Comparison of ENCODE assay signal across 8 cellular contexts in genomic region chr9:20552874-20553624, GRCh38.
DNase-seq lines count a peak whose midpoint lies in the region; ATAC-seq, FAIRE-seq and TF ChIP-seq lines count a peak whose summit lies in the region.

No MANE protein-coding gene starts in this region.

- H3K36me3 Mint-ChIP-seq in CD14-positive monocyte, result no peaks in the 10 kb centered on the region

- SMC1A ChIA-PET in GM12878 (lab: Charles Lee; ENCODE audit: uncharacterized antibody, unreplicated experiment), result interaction anchor here (0.8 to 5.4 kb wide), 24 partner anchors 10 to 389 kb away, joined by 3 to 52 read pairs (median 7); partner anchors contain the start of gene MLLT3

- no peak for TF ChIP-seq EP300 in GM12878 (IDR thresholded peaks at IDR 0.05; ENCODE audit: borderline replicate concordance in 1 of 2, control insufficient read depth in 1 of 2, low read depth in 2 of 2, low read length in 2 of 2)

- POLR2A ChIA-PET in GM12878 (lab: Charles Lee), result interaction anchor here (0.5 to 2.5 kb wide), 7 partner anchors 17 to 197 kb away, joined by 3 to 9 read pairs (median 3); partner anchors contain the start of gene MLLT3

- H3K27ac ChIP-seq in GM12878 (ENCODE audit: control insufficient read depth, insufficient read depth) (peak overlapping the region; percentile 66), psoas muscle (no peak overlapping the region)

- RAD21 ChIA-PET in GM12878 (lab: Charles Lee; ENCODE audit: unreplicated experiment), result interaction anchor here (0.9 to 4.0 kb wide), 25 partner anchors 9 to 446 kb away, joined by 3 to 41 read pairs (median 4); partner anchors contain the start of genes FOCAD and MLLT3

- H3K27me3 ChIP-seq in GM12878 (replicated peaks in 1 of 2; ENCODE audit: control insufficient read depth in 2 of 2, insufficient read depth in 2 of 2, low read length in 1 of 2) (no peaks in the 10 kb centered on the region), psoas muscle (ENCODE audit: insufficient read depth in 3 of 3, low read length in 2 of 3) (no peaks in the 10 kb centered on the region)

- H4K20me1 ChIP-seq in GM12878 (ENCODE audit: control insufficient read depth, insufficient read depth), result no peaks in the 10 kb centered on the region

- in situ Hi-C loops in GM12878 (cut with MboI), result no loop called here

- no TSS peak for BruUV-seq in GM12878 (replicated peaks; lab: Mats Ljungman, UMichigan)

- no peak overlapping the region; the same call in 1 of the 2 replicates for H2AFZ ChIP-seq in GM12878 (ENCODE audit: control insufficient read depth, low read depth, low read length)

- H3K27ac Mint-ChIP-seq in CD14-positive monocyte, result no peak overlapping the region

- peak overlapping the region; percentile 8 for H3K4me3 ChIP-seq in GM12878
- H3K4me3 ChIP-seq in psoas muscle, result no peak overlapping the region

- peak overlapping the region; percentile 18; the same call in 1 of the 2 replicates for H3K9ac ChIP-seq in GM12878 (ENCODE audit: control insufficient read depth, insufficient read depth, low read length)

- H3K27me3 Mint-ChIP-seq in CD14-positive monocyte (ENCODE audit: low read depth in 3 of 3), result peaks cover 0 to 3% (median 0%) of the 10 kb centered on the region in 3 donors

- intact Hi-C loops in GM12878 (cut with micrococcal nuclease; ENCODE audit: unreplicated experiment), result loop anchor here (2.0 kb wide), 2 partner anchors 52 to 70 kb away; partner anchors contain the start of gene MLLT3
- intact Hi-C loops in psoas muscle (cut with DNase I), result loop anchor here in 1 of 2 donors (5.0 kb wide), 1 partner anchor 64 kb away; no protein-coding TSS in a partner anchor
- intact Hi-C loops in CD14-positive monocyte (cut with micrococcal nuclease), result no loop called here

- H3K9me3 Mint-ChIP-seq in CD14-positive monocyte, result no peaks in the 10 kb centered on the region

- DNase-seq in GM12878 (ENCODE audit: low read depth, low spot score) (peak; percentile 38), psoas muscle (no peak), NCI-H1417 (lab: John Stamatoyannopoulos, UW) (no peak), CD14-positive monocyte (ENCODE audit: low spot score) (no peak), middle frontal gyrus (ENCODE audit: extremely low spot score, low spot score) (no peak), GM19240 (ENCODE audit: insufficient read length, low spot score) (no peak)

- CTCF ChIA-PET in GM12878 (lab: Yijun Ruan, JAX), result interaction anchor here (0.6 to 5.3 kb wide), 21 partner anchors 16 to 388 kb away, joined by 3 to 32 read pairs (median 4); partner anchors contain the start of gene MLLT3

- peaks cover 80% of the 10 kb centered on the region for H3K79me2 ChIP-seq in GM12878 (ENCODE audit: control insufficient read depth, insufficient read depth, low read length)

- TF ChIP-seq POLR2A in GM12878 (IDR thresholded peaks at IDR 0.05; ENCODE audit: low read depth, low read length), result no peak

- H3K4me1 ChIP-seq in GM12878 (ENCODE audit: control insufficient read depth, insufficient read depth, low read length) (peaks cover 36% of the 10 kb centered on the region), psoas muscle (peaks cover 5% of the 10 kb centered on the region)

- H3K36me3 ChIP-seq in GM12878 (ENCODE audit: control insufficient read depth in 2 of 2, insufficient read depth in 2 of 2, low read length in 1 of 2), result no peaks in the 10 kb centered on the region
- H3K36me3 ChIP-seq in psoas muscle (ENCODE audit: insufficient read depth in 1 of 2, low read depth in 1 of 2), result no peaks in the 10 kb centered on the region

- TF ChIP-seq RAD21 in GM12878 (IDR thresholded peaks at IDR 0.05; ENCODE audit: insufficient read depth, low read depth, low read length), result 0 out of 2 replicates have a peak, but pooled peaks have one; percentile 2

- peak overlapping the region; percentile 86 for H3K4me2 ChIP-seq in GM12878 (ENCODE audit: control insufficient read depth, insufficient read depth)

- 3% methylated on average over 4 of the region's 4 CpGs for WGBS in GM12878 (ENCODE audit: insufficient coverage, insufficient replicate concordance, low lambda C conversion rate, missing lambda C conversion rate)
- 22 to 39% (median 24%) methylated on average over 4 of the region's 4 CpGs for WGBS in psoas muscle, 3 donors

- TF ChIP-seq CTCF in GM12878 (IDR thresholded peaks at IDR 0.05 in 2 of 3, conservative IDR thresholded peaks at IDR 0.05 in 1 of 3; ENCODE audit: control insufficient read depth in 2 of 3, extremely low read depth in 1 of 3, insufficient read depth in 1 of 3, low read depth in 3 of 3, low read length in 3 of 3) (peak in 1 of 3 experiments; percentile 8; a peak in 2 of 6 replicates), psoas muscle (IDR thresholded peaks at IDR 0.05) (peak; percentile 30), CD14-positive monocyte (IDR thresholded peaks at IDR 0.05) (no peak)

- H3K9me3 ChIP-seq in GM12878 (replicated peaks; ENCODE audit: control insufficient read depth, insufficient read depth, low read length) (no peaks in the 10 kb centered on the region; the same call in 2 of the 3 replicates), psoas muscle (no peaks in the 10 kb centered on the region)

- ATAC-seq in GM18511 (IDR thresholded peaks at IDR 0.05; ENCODE audit: unreplicated experiment) (peak; percentile 38), HG03108 (IDR thresholded peaks at IDR 0.05; ENCODE audit: unreplicated experiment) (peak; percentile 35), GM12878 (peak; percentile 67), psoas muscle (peak in 3 of 4 donors; percentile 72 to 81 (median 81))

- no peak overlapping the region for H3K4me3 Mint-ChIP-seq in CD14-positive monocyte

- no peaks in the 10 kb centered on the region for H3K4me1 Mint-ChIP-seq in CD14-positive monocyte

- no peak for FAIRE-seq in GM12878 (lab: Jason Lieb, UNC)

TF ChIP-seq in GM12878, 131 proteins besides CTCF, POLR2A, EP300 and RAD21:
- TF ChIP-seq JUNB (IDR thresholded peaks at IDR 0.05), result peak; percentile 4; the same call in 1 of the 2 replicates
- no peak for TF ChIP-seq GABPA (IDR thresholded peaks at IDR 0.05; ENCODE audit: low read depth)
- TF ChIP-seq KDM1A (IDR thresholded peaks at IDR 0.05; ENCODE audit: borderline replicate concordance), result no peak
- 0 out of 2 replicates have a peak, but pooled peaks have one; percentile 13 for TF ChIP-seq NFIC (IDR thresholded peaks at IDR 0.05; ENCODE audit: low read depth, low read length)
- TF ChIP-seq NR2F1 (conservative IDR thresholded peaks at IDR 0.05), result 0 out of 2 replicates have a peak, but pooled peaks have one; percentile 39
- peak; percentile 25; the same call in 1 of the 2 replicates for TF ChIP-seq RUNX3 (IDR thresholded peaks at IDR 0.05; ENCODE audit: low read length)
- TF ChIP-seq POU2F2 (IDR thresholded peaks at IDR 0.05; ENCODE audit: borderline replicate concordance, low read depth, low read length), result peak; percentile 43; the same call in 1 of the 3 replicates
- TF ChIP-seq MTA3 (IDR thresholded peaks at IDR 0.05; ENCODE audit: borderline replicate concordance, low read length), result no peak
- TF ChIP-seq DPF2 (IDR thresholded peaks at IDR 0.05), result 0 out of 2 replicates have a peak, but pooled peaks have one; percentile 27
- TF ChIP-seq EED (IDR thresholded peaks at IDR 0.05; ENCODE audit: low read depth), result 0 out of 2 replicates have a peak, but pooled peaks have one; percentile 48
- peak; percentile 28 to 45; a peak in 1 of 4 replicates for TF ChIP-seq IKZF2 (IDR thresholded peaks at IDR 0.05)
- 0 out of 2 replicates have a peak, but pooled peaks have one; percentile 15 for TF ChIP-seq SMC3 (IDR thresholded peaks at IDR 0.05; ENCODE audit: borderline replicate concordance, low read length)
TF ChIP-seq in GM12878: peak in this region for 9.
